ENCODE assay signal across 17 cellular contexts in genomic region chr15:86089422-86089821, GRCh38. TPM values are rescaled to one million over a fixed set of nuclear protein-coding genes. Genes with fewer than 3 reads are reported as not detected.
"Had no signal": no experiment of that assay in that cellular context is flagged by ENCODE, and none has a peak within 500 bp of the region (broad histone marks: within the 10 kb centered on the region; RNA-seq: fewer than 3 reads in every experiment).

No MANE protein-coding gene starts in this region.

- DNase-seq: activated CD4-positive, alpha-beta T cell treated with anti-CD3 and anti-CD28 coated beads, Interleukin-2, amount 10 ng/mL, durations not matched to agents 24 days and 14 days; activated CD8-positive, alpha-beta memory T cell treated with anti-CD3 and anti-CD28 coated beads, Interleukin-2, amount 50 U/mL, for 4 hours; activated naive CD4-positive, alpha-beta T cell treated with anti-CD3 and anti-CD28 coated beads for 36 hours; activated T-cell treated with anti-CD3 and anti-CD28 coated beads, Interleukin-2, amount 50 U/mL, for 4 hours; colonic mucosa; gastrocnemius medialis; heart left ventricle; islet precursor cell; right cardiac atrium; stimulated activated naive CD8-positive, alpha-beta T cell treated with anti-CD3 and anti-CD28 coated beads, Interleukin-15, Interleukin-2, amounts not matched to agents 100 U/mL and 50 U/mL, for 24 hours; substantia nigra; T-helper 1 cell; T-helper 9 cell; uterus had no signal

- H3K27ac ChIP-seq: colonic mucosa, gastrocnemius medialis, heart left ventricle, prostate gland, tibial nerve, uterus had no signal

- H3K36me3 ChIP-seq: colonic mucosa, gastrocnemius medialis, heart left ventricle, prostate gland, tibial nerve, uterus had no signal

- H3K4me1 ChIP-seq: colonic mucosa, heart left ventricle, prostate gland, tibial nerve, uterus had no signal

- H3K9me3 ChIP-seq: colonic mucosa, gastrocnemius medialis, heart left ventricle, prostate gland, tibial nerve, uterus had no signal

- H3K27me3 ChIP-seq: colonic mucosa, gastrocnemius medialis, tibial nerve, uterus had no signal

- H3K4me3 ChIP-seq: colonic mucosa, gastrocnemius medialis, heart left ventricle, lung, prostate gland, tibial nerve, uterus had no signal

RNA-seq across cellular contexts. Expression of gene AGBL1, which starts 9.8 kb away (rescaled TPM):
- polyA plus RNA-seq: right cardiac atrium had no signal
